ENCODE assay signal across 1 cellular context in genomic region chr3:72448858-72449257, GRCh38.
TF ChIP-seq lines count a peak whose summit lies in the region.

No MANE protein-coding gene starts in this region.

TF ChIP-seq in K562, 482 proteins besides CTCF, POLR2A, EP300 and RAD21 (continued from another document):
- peak; percentile 60; the same call in 1 of the 2 replicates for TF ChIP-seq DMBX1 (CRISPR knock-in tag; IDR thresholded peaks at IDR 0.05; ENCODE audit: borderline replicate concordance)
- TF ChIP-seq TBL1XR1 (IDR thresholded peaks at IDR 0.05; ENCODE audit: low read length in 2 of 2): peak in 1 of 2 experiments; percentile 70; a peak in 2 of 4 replicates
- TF ChIP-seq NBN (IDR thresholded peaks at IDR 0.05; ENCODE audit: low read depth): 0 out of 2 replicates have a peak, but pooled peaks have one; percentile 24
- 0 out of 2 replicates have a peak, but pooled peaks have one; percentile 18 for TF ChIP-seq KLF16 (IDR thresholded peaks at IDR 0.05)
- TF ChIP-seq ZNF316 (IDR thresholded peaks at IDR 0.05): no peak
- TF ChIP-seq RAD51 (IDR thresholded peaks at IDR 0.05; ENCODE audit: borderline replicate concordance, low read depth): peak; percentile 26; the same call in 1 of the 2 replicates
- peak; percentile 94 for TF ChIP-seq FOSL1 (tag; conservative IDR thresholded peaks at IDR 0.05)
- TF ChIP-seq ZNF165 (CRISPR knock-in tag; IDR thresholded peaks at IDR 0.05; ENCODE audit: borderline replicate concordance): no peak
- no peak for TF ChIP-seq ZNF280B (CRISPR knock-in tag; IDR thresholded peaks at IDR 0.05)
- TF ChIP-seq DPF2 (IDR thresholded peaks at IDR 0.05): peak; percentile 92
- TF ChIP-seq MLLT1 (IDR thresholded peaks at IDR 0.05): peak in 1 of 2 experiments; percentile 77; a peak in 2 of 4 replicates
- TF ChIP-seq BRCA1 (IDR thresholded peaks at IDR 0.05): no peak
- no peak for TF ChIP-seq BRCA1 (CRISPR knock-in tag; IDR thresholded peaks at IDR 0.05)
- TF ChIP-seq ZNF589 (CRISPR knock-in tag; IDR thresholded peaks at IDR 0.05; ENCODE audit: low read depth): 0 out of 2 replicates have a peak, but pooled peaks have one; percentile 61
- peak; percentile 59; the same call in 1 of the 2 replicates for TF ChIP-seq MTA2 (IDR thresholded peaks at IDR 0.05; ENCODE audit: low read depth)
- peak; percentile 65 for TF ChIP-seq TAL1 (IDR thresholded peaks at IDR 0.05)
- no peak for TF ChIP-seq NFIX (CRISPR knock-in tag; IDR thresholded peaks at IDR 0.05; ENCODE audit: low read depth)
- TF ChIP-seq BACH1 (tag; IDR thresholded peaks at IDR 0.05): no peak
- TF ChIP-seq HMBOX1 (IDR thresholded peaks at IDR 0.05): peak; percentile 43; the same call in 1 of the 2 replicates
- TF ChIP-seq ILK (tag; IDR thresholded peaks at IDR 0.05; ENCODE audit: borderline replicate concordance, low read depth): no peak
- no peak for TF ChIP-seq RBM15 (IDR thresholded peaks at IDR 0.05; ENCODE audit: insufficient read depth, low read length)
- peak; percentile 68 for TF ChIP-seq NR2C1 (IDR thresholded peaks at IDR 0.05)
- peak; percentile 65 for TF ChIP-seq NR2C1 (tag; IDR thresholded peaks at IDR 0.05)
- TF ChIP-seq EP400 (IDR thresholded peaks at IDR 0.05): peak; percentile 41; the same call in 1 of the 2 replicates
- no peak for TF ChIP-seq RB1 (IDR thresholded peaks at IDR 0.05; ENCODE audit: low read depth)
- TF ChIP-seq DDX20 (tag; IDR thresholded peaks at IDR 0.05; ENCODE audit: low read depth): no peak
- TF ChIP-seq MEF2A (IDR thresholded peaks at IDR 0.05; ENCODE audit: control insufficient read depth, low read depth, low read length): 0 out of 2 replicates have a peak, but pooled peaks have one; percentile 12
- no peak for TF ChIP-seq ZKSCAN8 (CRISPR knock-in tag; IDR thresholded peaks at IDR 0.05)
- TF ChIP-seq E2F5 (CRISPR knock-in tag; IDR thresholded peaks at IDR 0.05): no peak
- TF ChIP-seq STAT6 (CRISPR knock-in tag; IDR thresholded peaks at IDR 0.05): no peak
- TF ChIP-seq STAT5B (CRISPR knock-in tag; IDR thresholded peaks at IDR 0.05): no peak
- TF ChIP-seq FOXM1 (IDR thresholded peaks at IDR 0.05; ENCODE audit: low read depth): no peak
- TF ChIP-seq FOXM1 (CRISPR knock-in tag; IDR thresholded peaks at IDR 0.05; ENCODE audit: low read depth): no peak
- TF ChIP-seq MEIS2 (IDR thresholded peaks at IDR 0.05; ENCODE audit: partially characterized antibody): peak; percentile 92
- TF ChIP-seq NR2C2 (CRISPR knock-in tag; IDR thresholded peaks at IDR 0.05): peak; percentile 67
- TF ChIP-seq NR2C2 (tag; IDR thresholded peaks at IDR 0.05): peak; percentile 68
- peak; percentile 80 for TF ChIP-seq TCF3 (CRISPR knock-in tag; IDR thresholded peaks at IDR 0.05)
- no peak for TF ChIP-seq LARP7 (IDR thresholded peaks at IDR 0.05)
- no peak for TF ChIP-seq PRMT5 (CRISPR knock-in tag; IDR thresholded peaks at IDR 0.05)
- TF ChIP-seq SMARCC2 (IDR thresholded peaks at IDR 0.05; ENCODE audit: low read depth): peak; percentile 72; the same call in 1 of the 2 replicates
- TF ChIP-seq RNF2 (IDR thresholded peaks at IDR 0.05): 0 out of 2 replicates have a peak, but pooled peaks have one; percentile 58
- no peak for TF ChIP-seq CREB1 (IDR thresholded peaks at IDR 0.05)
- no peak for TF ChIP-seq CREB1 (CRISPR knock-in tag; IDR thresholded peaks at IDR 0.05)
- TF ChIP-seq E2F8 (IDR thresholded peaks at IDR 0.05; ENCODE audit: low read depth, partially characterized antibody): no peak
- TF ChIP-seq SMARCE1 (IDR thresholded peaks at IDR 0.05): peak; percentile 91
- peak; percentile 86 for TF ChIP-seq JUN (IDR thresholded peaks at IDR 0.05; ENCODE audit: borderline replicate concordance, low read depth, low read length)
- no peak for TF ChIP-seq JUN (CRISPR knock-in tag; IDR thresholded peaks at IDR 0.05; ENCODE audit: borderline replicate concordance)
- peak; percentile 92; the same call in 1 of the 2 replicates for TF ChIP-seq ESRRA (IDR thresholded peaks at IDR 0.05; ENCODE audit: borderline replicate concordance, low read depth)
- peak; percentile 97 for TF ChIP-seq JUND (IDR thresholded peaks at IDR 0.05; ENCODE audit: borderline replicate concordance, low read depth, low read length)
- TF ChIP-seq JUND (tag; IDR thresholded peaks at IDR 0.05; ENCODE audit: borderline replicate concordance, low read depth, low read length): peak; percentile 95
- TF ChIP-seq BMI1 (IDR thresholded peaks at IDR 0.05; ENCODE audit: low read length): no peak
- TF ChIP-seq NCOA1 (IDR thresholded peaks at IDR 0.05; ENCODE audit: low read depth): 0 out of 2 replicates have a peak, but pooled peaks have one; percentile 38
- no peak for TF ChIP-seq GMEB1 (CRISPR knock-in tag; IDR thresholded peaks at IDR 0.05)
- 0 out of 4 replicates have a peak, but pooled peaks of 1 of the 2 experiments have one; percentile 27 for TF ChIP-seq MNT (conservative IDR thresholded peaks at IDR 0.05)
- peak; percentile 34; the same call in 1 of the 2 replicates for TF ChIP-seq ZEB2 (IDR thresholded peaks at IDR 0.05)
- TF ChIP-seq HDAC3 (IDR thresholded peaks at IDR 0.05; ENCODE audit: borderline replicate concordance, partially characterized antibody): peak; percentile 66
- TF ChIP-seq SMAD4 (CRISPR knock-in tag; conservative IDR thresholded peaks at IDR 0.05): 0 out of 2 replicates have a peak, but pooled peaks have one; percentile 35
- peak; percentile 77 for TF ChIP-seq PML (IDR thresholded peaks at IDR 0.05; ENCODE audit: low read length)
- TF ChIP-seq FOS (IDR thresholded peaks at IDR 0.05; ENCODE audit: extremely low read depth, insufficient read length): peak; percentile 52
- peak; percentile 91 for TF ChIP-seq SOX6 (IDR thresholded peaks at IDR 0.05)
